ENCODE assay signal across 1 cellular context in the genomic region with DNA sequence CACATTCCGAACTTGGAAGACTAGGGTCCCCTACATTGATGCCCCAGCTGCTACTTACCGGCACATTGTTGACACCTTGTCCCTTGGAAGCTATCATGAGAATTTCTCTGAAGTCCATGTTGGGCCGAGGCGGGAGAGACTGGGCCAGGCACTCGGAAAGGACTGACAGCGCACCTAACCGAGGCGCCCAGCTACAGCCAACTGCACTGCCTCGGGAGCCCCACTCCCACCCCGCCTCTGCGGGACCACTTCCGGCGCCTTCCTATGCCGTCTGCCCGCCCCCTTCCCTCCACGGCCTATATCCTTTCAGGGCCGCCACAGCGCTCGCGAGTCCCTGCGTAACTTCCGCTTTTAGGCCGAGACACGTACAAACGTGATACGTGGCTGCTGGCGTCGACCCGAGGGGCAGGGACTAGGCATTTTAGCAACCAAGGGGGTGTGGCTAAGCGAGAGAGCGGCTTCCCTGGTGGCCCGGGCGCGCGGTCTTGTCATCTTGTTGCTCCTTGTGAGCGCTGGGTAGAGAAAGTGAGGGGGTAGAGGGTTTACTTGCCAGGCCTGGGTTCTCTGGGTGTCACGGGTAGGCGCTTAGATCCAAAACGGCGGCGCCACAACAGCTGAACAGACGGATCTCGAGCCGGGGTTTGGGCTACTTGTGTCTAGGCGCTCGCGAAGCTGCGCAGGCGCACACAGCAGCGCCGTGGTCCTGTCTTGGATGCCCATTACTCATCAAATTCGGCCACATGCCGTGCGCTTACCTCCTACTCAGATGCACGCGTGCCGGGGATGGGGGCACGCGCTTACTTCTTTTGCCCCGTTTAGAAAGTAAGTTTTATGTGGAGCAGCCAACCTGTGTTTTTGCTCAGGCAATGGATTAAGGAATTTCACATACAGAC.
TF ChIP-seq lines count a peak whose summit lies in the region.

A gene with protein sequence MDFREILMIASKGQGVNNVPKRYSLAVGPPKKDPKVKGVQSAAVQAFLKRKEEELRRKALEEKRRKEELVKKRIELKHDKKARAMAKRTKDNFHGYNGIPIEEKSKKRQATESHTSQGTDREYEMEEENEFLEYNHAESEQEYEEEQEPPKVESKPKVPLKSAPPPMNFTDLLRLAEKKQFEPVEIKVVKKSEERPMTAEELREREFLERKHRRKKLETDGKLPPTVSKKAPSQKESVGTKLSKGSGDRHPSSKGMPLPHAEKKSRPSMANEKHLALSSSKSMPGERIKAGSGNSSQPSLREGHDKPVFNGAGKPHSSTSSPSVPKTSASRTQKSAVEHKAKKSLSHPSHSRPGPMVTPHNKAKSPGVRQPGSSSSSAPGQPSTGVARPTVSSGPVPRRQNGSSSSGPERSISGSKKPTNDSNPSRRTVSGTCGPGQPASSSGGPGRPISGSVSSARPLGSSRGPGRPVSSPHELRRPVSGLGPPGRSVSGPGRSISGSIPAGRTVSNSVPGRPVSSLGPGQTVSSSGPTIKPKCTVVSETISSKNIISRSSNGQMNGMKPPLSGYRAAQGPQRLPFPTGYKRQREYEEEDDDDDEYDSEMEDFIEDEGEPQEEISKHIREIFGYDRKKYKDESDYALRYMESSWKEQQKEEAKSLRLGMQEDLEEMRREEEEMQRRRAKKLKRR (minus strand): TSS at position 203 of the 893 bp plus-strand sequence. CDS start 85 bp downstream, at position 118.

TF ChIP-seq in HepG2, 621 proteins besides CTCF, POLR2A, EP300 and RAD21 (continued from another document and continues in another):
- TF ChIP-seq DZIP1 (CRISPR knock-in tag; IDR thresholded peaks at IDR 0.05) (no peak), KLF16 (CRISPR knock-in tag; IDR thresholded peaks at IDR 0.05) (peak in 1 of 2 experiments; percentile 82; a peak in 2 of 4 replicates), ZNF574 (CRISPR knock-in tag; IDR thresholded peaks at IDR 0.05) (peak; percentile 75), ASH2L (IDR thresholded peaks at IDR 0.05; ENCODE audit: insufficient read length, low read depth, low read length) (peak; percentile 81), ZNF7 (CRISPR knock-in tag; IDR thresholded peaks at IDR 0.05) (no peak), ZNF10 (CRISPR knock-in tag; IDR thresholded peaks at IDR 0.05; ENCODE audit: borderline replicate concordance, low read depth) (no peak), ZMAT5 (CRISPR knock-in tag; IDR thresholded peaks at IDR 0.05; ENCODE audit: borderline replicate concordance, low read depth) (no peak), XRCC5 (optimal IDR thresholded peaks at IDR 0.05; ENCODE audit: low read length) (no peak), ZSCAN22 (CRISPR knock-in tag; IDR thresholded peaks at IDR 0.05) (no peak; the same call in 1 of the 2 replicates), DMAP1 (CRISPR knock-in tag; IDR thresholded peaks at IDR 0.05) (peak; percentile 89), ZNF138 (CRISPR knock-in tag; IDR thresholded peaks at IDR 0.05; ENCODE audit: low read depth) (no peak), CC2D1A (CRISPR knock-in tag; IDR thresholded peaks at IDR 0.05) (no peak), RCOR2 (CRISPR knock-in tag; IDR thresholded peaks at IDR 0.05) (no peak), ZNF318 (CRISPR knock-in tag; IDR thresholded peaks at IDR 0.05) (0 out of 2 replicates have a peak, but pooled peaks have one; percentile 58)
- TF ChIP-seq, protein P1, sequence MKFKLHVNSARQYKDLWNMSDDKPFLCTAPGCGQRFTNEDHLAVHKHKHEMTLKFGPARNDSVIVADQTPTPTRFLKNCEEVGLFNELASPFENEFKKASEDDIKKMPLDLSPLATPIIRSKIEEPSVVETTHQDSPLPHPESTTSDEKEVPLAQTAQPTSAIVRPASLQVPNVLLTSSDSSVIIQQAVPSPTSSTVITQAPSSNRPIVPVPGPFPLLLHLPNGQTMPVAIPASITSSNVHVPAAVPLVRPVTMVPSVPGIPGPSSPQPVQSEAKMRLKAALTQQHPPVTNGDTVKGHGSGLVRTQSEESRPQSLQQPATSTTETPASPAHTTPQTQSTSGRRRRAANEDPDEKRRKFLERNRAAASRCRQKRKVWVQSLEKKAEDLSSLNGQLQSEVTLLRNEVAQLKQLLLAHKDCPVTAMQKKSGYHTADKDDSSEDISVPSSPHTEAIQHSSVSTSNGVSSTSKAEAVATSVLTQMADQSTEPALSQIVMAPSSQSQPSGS (CRISPR knock-in tag; IDR thresholded peaks at IDR 0.05): peak; percentile 65
- TF ChIP-seq, protein P2, sequence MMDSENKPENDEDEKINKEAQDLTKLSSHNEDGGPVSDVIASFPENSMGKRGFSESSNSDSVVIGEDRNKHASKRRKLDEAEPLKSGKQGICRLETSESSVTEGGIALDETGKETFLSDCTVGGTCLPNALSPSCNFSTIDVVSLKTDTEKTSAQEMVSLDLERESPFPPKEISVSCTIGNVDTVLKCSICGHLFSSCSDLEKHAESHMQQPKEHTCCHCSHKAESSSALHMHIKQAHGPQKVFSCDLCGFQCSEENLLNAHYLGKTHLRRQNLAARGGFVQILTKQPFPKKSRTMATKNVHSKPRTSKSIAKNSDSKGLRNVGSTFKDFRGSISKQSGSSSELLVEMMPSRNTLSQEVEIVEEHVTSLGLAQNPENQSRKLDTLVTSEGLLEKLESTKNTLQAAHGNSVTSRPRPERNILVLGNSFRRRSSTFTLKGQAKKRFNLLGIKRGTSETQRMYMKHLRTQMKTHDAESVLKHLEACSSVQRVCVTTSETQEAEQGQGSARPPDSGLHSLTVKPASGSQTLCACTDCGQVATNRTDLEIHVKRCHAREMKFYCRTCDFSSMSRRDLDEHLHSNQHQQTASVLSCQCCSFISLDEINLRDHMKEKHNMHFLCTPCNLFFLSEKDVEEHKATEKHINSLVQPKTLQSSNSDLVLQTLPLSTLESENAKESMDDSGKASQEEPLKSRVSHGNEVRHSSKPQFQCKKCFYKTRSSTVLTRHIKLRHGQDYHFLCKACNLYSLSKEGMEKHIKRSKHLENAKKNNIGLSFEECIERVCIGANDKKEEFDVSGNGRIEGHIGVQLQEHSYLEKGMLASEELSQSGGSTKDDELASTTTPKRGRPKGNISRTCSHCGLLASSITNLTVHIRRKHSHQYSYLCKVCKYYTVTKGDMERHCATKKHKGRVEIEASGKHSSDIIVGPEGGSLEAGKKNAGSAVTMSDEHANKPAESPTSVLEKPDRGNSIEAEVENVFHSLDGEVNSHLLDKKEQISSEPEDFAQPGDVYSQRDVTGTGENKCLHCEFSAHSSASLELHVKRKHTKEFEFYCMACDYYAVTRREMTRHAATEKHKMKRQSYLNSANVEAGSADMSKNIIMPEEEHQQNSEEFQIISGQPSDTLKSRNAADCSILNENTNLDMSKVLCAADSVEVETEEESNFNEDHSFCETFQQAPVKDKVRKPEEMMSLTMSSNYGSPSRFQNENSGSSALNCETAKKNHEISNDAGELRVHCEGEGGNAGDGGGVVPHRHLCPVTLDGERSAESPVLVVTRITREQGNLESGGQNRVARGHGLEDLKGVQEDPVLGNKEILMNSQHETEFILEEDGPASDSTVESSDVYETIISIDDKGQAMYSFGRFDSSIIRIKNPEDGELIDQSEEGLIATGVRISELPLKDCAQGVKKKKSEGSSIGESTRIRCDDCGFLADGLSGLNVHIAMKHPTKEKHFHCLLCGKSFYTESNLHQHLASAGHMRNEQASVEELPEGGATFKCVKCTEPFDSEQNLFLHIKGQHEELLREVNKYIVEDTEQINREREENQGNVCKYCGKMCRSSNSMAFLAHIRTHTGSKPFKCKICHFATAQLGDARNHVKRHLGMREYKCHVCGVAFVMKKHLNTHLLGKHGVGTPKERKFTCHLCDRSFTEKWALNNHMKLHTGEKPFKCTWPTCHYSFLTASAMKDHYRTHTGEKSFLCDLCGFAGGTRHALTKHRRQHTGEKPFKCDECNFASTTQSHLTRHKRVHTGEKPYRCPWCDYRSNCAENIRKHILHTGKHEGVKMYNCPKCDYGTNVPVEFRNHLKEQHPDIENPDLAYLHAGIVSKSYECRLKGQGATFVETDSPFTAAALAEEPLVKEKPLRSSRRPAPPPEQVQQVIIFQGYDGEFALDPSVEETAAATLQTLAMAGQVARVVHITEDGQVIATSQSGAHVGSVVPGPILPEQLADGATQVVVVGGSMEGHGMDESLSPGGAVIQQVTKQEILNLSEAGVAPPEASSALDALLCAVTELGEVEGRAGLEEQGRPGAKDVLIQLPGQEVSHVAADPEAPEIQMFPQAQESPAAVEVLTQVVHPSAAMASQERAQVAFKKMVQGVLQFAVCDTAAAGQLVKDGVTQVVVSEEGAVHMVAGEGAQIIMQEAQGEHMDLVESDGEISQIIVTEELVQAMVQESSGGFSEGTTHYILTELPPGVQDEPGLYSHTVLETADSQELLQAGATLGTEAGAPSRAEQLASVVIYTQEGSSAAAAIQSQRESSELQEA (CRISPR knock-in tag; IDR thresholded peaks at IDR 0.05; ENCODE audit: not compliant biosample characterization): peak; percentile 58
